ENCODE assay signal across 8 cellular contexts in the genomic region with DNA sequence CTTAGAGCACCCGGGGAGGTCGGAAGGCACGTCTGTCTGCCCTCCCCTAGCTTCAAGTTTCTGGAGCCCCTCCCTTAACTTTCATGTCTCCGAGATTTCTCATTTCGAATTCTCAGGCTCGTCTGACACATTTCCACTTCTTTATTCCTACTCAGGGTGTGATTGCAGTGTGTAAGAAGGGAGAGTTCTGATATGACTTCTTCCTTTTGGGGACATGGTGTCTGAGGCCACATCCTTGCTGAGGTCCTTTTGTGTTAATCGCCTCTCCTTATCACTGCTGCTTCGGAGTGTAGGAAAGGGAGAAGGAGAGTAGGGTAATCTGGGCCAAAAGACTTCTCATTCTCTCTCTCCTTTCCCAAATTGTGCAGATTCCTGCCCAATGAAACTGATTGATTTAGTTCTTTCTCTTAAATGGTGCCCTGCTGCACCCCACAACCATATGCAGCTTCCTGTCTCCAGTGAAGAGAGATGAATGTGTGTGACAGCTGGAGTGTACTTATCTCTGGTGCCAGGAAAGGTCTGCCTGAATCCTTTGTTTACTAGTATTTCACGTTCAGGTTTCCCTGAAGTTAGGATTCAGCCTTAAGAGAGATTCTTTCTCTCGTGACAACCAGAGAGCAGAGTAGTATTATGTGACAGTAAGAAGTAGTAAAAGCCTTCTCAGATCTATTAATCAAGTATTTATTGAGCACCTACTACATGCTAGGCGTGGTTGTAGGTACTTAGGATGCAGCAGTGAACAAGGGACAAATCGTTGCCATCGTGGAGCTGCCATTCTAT. TPM values are rescaled to one million over a fixed set of nuclear protein-coding genes. Genes with fewer than 3 reads are reported as not detected.
DNase-seq lines count a peak whose midpoint lies in the region; ATAC-seq and TF ChIP-seq lines count a peak whose summit lies in the region.

No MANE protein-coding gene starts in this region.

- peak overlapping the region; percentile 33 for H2AFZ ChIP-seq in ACC112 (ENCODE audit: low read length, unreplicated experiment)

- TF ChIP-seq CTCF in GM13977 (IDR thresholded peaks at IDR 0.05; ENCODE audit: extremely low read depth, insufficient read depth, missing control alignments): no peak
- no peak for TF ChIP-seq CTCF in choroid plexus epithelial cell (conservative IDR thresholded peaks at IDR 0.05; ENCODE audit: low read depth, low read length)

- H3K27me3 Mint-ChIP-seq in naive thymus-derived CD8-positive, alpha-beta T cell: no peaks in the 10 kb centered on the region

- peaks cover 9 to 27% (median 23%) of the 10 kb centered on the region in 4 donors for H3K4me1 Mint-ChIP-seq in naive thymus-derived CD8-positive, alpha-beta T cell

- H3K4me3 ChIP-seq in ACC112 (ENCODE audit: low read depth, low read length): peak overlapping the region; percentile 94
- peak overlapping the region; percentile 72 for H3K4me3 ChIP-seq in choroid plexus epithelial cell (ENCODE audit: low read depth, low read length)

- H3K36me3 ChIP-seq in ACC112 (ENCODE audit: insufficient read depth, low read length): no peaks in the 10 kb centered on the region

- in situ Hi-C loops in GM13977 (cut with MboI; ENCODE audit: low pct_unique_long_range_greater_than_20kb, low sequenced_read_pairs, unreplicated experiment): no loop called here

- POLR2A ChIA-PET in naive thymus-derived CD8-positive, alpha-beta T cell (lab: Charles Lee): interaction anchor here (1.3 to 1.9 kb wide), 3 partner anchors 48 to 143 kb away, joined by 3 to 18 read pairs (median 6); a partner anchor contains a TSS

- H3K36me3 Mint-ChIP-seq in naive thymus-derived CD8-positive, alpha-beta T cell: no peaks in the 10 kb centered on the region

- H3K27ac Mint-ChIP-seq in naive thymus-derived CD8-positive, alpha-beta T cell: peak overlapping the region in 8 of 10 donors; percentile 73 to 98 (median 98)

- ATAC-seq in naive thymus-derived CD8-positive, alpha-beta T cell: no peak
- ATAC-seq in GM19351 (IDR thresholded peaks at IDR 0.05; ENCODE audit: unreplicated experiment): no peak

- H3K4me3 Mint-ChIP-seq in naive thymus-derived CD8-positive, alpha-beta T cell: peak overlapping the region; percentile 72 to 90 (median 86)

- H3K9me3 Mint-ChIP-seq in naive thymus-derived CD8-positive, alpha-beta T cell: no peaks in the 10 kb centered on the region

- H3K27ac ChIP-seq in ACC112 (ENCODE audit: low read depth, low read length): peak overlapping the region; percentile 87

- H3K79me2 ChIP-seq in ACC112 (ENCODE audit: control insufficient read depth, insufficient read depth, low read length, unreplicated experiment): peaks cover 51% of the 10 kb centered on the region

- H3K4me1 ChIP-seq in ACC112 (ENCODE audit: control insufficient read depth, insufficient read depth, low read length, unreplicated experiment): peaks cover 30% of the 10 kb centered on the region

- H3K27me3 ChIP-seq in ACC112 (ENCODE audit: insufficient read depth, low read length): no peaks in the 10 kb centered on the region

- DNase-seq in GM13977 (ENCODE audit: low spot score) (peak; percentile 45), NCI-H2171 (lab: John Stamatoyannopoulos, UW) (peak; percentile 8), choroid plexus epithelial cell (ENCODE audit: low read depth) (no peak), NCI-H1930 (lab: John Stamatoyannopoulos, UW) (no peak), foreskin melanocyte (no peak)
- DNase-seq in naive thymus-derived CD8-positive, alpha-beta T cell: peak in 1 of 10 donors; percentile 25

RNA-seq across cellular contexts. Expression of a gene that starts 0.7 kb away (rescaled TPM):
- 1 to 10 TPM in 1 of 2 experiments, under 1 TPM in 1; 0.60 to 1.2 TPM for total RNA-seq in naive thymus-derived CD8-positive, alpha-beta T cell
- polyA plus RNA-seq in naive thymus-derived CD8-positive, alpha-beta T cell: under 1 TPM in 2 of 3 donors, not detected in 1; 0.26 to 0.46 TPM

RNA-seq across cellular contexts. Expression of a gene that starts 18.5 kb away (rescaled TPM):
- 100 to 1,000 TPM; 213 to 223 TPM for total RNA-seq in naive thymus-derived CD8-positive, alpha-beta T cell
- polyA plus RNA-seq in naive thymus-derived CD8-positive, alpha-beta T cell: 10 to 100 TPM; 44.3 to 71.4 (median 45.3) TPM

RNA-seq across cellular contexts. Expression of a gene that starts 25.5 kb away (rescaled TPM):
- 100 to 1,000 TPM; 198 to 201 TPM for total RNA-seq in naive thymus-derived CD8-positive, alpha-beta T cell
- 100 to 1,000 TPM; 338 to 441 (median 385) TPM for polyA plus RNA-seq in naive thymus-derived CD8-positive, alpha-beta T cell

RNA-seq across cellular contexts. Expression of a gene that starts 27.5 kb away (rescaled TPM):
- total RNA-seq in naive thymus-derived CD8-positive, alpha-beta T cell: 10 to 100 TPM; 57.0 to 66.6 TPM
- 1 to 10 TPM in 2 of 3 donors, under 1 TPM in 1; 0.38 to 1.9 (median 1.4) TPM for polyA plus RNA-seq in naive thymus-derived CD8-positive, alpha-beta T cell

Comparison
In these comparisons a context has a peak if more than half of its experiments do, and no peak if none do; other contexts are left out.
1. DNase-seq: peak in GM13977 (single experiment) and NCI-H2171 (single experiment); none in choroid plexus epithelial cell (single experiment), NCI-H1930 (0 of 2) and foreskin melanocyte (single experiment).